8 cellular contexts compared by ENCODE assay signal in the genomic region with DNA sequence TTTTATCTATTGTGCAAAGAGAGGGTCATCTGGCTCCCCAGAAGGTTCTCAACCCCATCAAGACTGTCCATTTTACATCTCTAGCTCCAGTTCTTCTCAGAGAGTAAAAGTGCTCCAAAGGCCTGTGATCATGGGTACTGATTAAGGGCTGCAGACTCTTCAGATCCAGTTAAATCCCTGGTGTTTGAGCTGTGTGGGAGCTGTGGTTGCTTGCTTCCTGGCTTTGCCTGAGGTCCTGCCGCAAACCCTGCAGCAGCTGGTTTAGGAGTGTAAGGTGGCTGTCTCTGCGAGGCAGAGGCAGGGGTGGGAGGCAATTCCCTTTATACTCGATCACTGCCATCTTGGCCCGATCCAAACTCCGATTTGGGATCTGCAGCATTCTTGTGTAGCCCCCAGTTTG. TPM values are rescaled to one million over a fixed set of nuclear protein-coding genes. Genes with fewer than 3 reads are reported as not detected.
A peak's percentile ranks its signal among the peaks of the same experiment; 100 is the strongest.
DNase-seq lines count a peak whose midpoint lies in the region; ATAC-seq lines count a peak whose summit lies in the region.

No MANE protein-coding gene starts in this region.

- no peaks in the 10 kb centered on the region for H3K27me3 ChIP-seq in CD4-positive, CD25-positive, alpha-beta regulatory T cell (ENCODE audit: control insufficient read depth, insufficient read depth, low read length)

- peak overlapping the region; percentile 52 for H3K27ac ChIP-seq in CD4-positive, CD25-positive, alpha-beta regulatory T cell (ENCODE audit: insufficient read depth, low read length, poor library complexity, severe bottlenecking)

- intact Hi-C loops in posterior vena cava (cut with DNase I): loop anchor here (5.0 to 10.0 kb wide), 2 partner anchors 70 to 147 kb away; partner anchors contain the start of gene TAF10 (in 1 of the 2)

- H3K27me3 Mint-ChIP-seq in CD4-positive, CD25-positive, alpha-beta regulatory T cell: no peaks in the 10 kb centered on the region
- no peaks in the 10 kb centered on the region for H3K27me3 Mint-ChIP-seq in central memory CD8-positive, alpha-beta T cell
- no peaks in the 10 kb centered on the region for H3K27me3 Mint-ChIP-seq in natural killer cell treated with Interleukin-12 subunit alpha and Interleukin-12 subunit beta and Interleukin-15 and Interleukin-18, amount 100 ng/mL, for 72 hours

- H3K9me3 ChIP-seq in CD4-positive, CD25-positive, alpha-beta regulatory T cell (ENCODE audit: control insufficient read depth in 2 of 2, low read length in 2 of 2): no peaks in the 10 kb centered on the region

- H3K4me3 ChIP-seq in CD4-positive, CD25-positive, alpha-beta regulatory T cell (ENCODE audit: low read depth, low read length): peak overlapping the region; percentile 97

- peaks cover 10 to 48% (median 31%) of the 10 kb centered on the region in 4 donors for H3K4me1 Mint-ChIP-seq in CD4-positive, CD25-positive, alpha-beta regulatory T cell
- peaks cover 47% of the 10 kb centered on the region for H3K4me1 Mint-ChIP-seq in central memory CD8-positive, alpha-beta T cell
- peaks cover 18 to 37% of the 10 kb centered on the region in 2 donors for H3K4me1 Mint-ChIP-seq in natural killer cell treated with Interleukin-12 subunit alpha and Interleukin-12 subunit beta and Interleukin-15 and Interleukin-18, amount 100 ng/mL, for 72 hours (ENCODE audit: low read depth in 2 of 2)

- H3K36me3 ChIP-seq in CD4-positive, CD25-positive, alpha-beta regulatory T cell (ENCODE audit: control insufficient read depth, insufficient read depth, low read length): peaks cover 12% of the 10 kb centered on the region

- peaks cover 18% of the 10 kb centered on the region for H3K4me1 ChIP-seq in CD4-positive, CD25-positive, alpha-beta regulatory T cell (ENCODE audit: control insufficient read depth, insufficient read depth, low read length, poor library complexity, severe bottlenecking)

- DNase-seq in CD4-positive, CD25-positive, alpha-beta regulatory T cell: no peak
- DNase-seq in KBM-7 (peak; percentile 43), NOMO-1 treated with DMSO at 0.1 percent for 48 hours (lab: John Stamatoyannopoulos, UW; ENCODE audit: unreplicated experiment) (no peak), posterior vena cava (ENCODE audit: low spot score) (no peak), DMS79 (lab: John Stamatoyannopoulos, UW) (no peak), NCI-H1694 (lab: John Stamatoyannopoulos, UW) (no peak)
- no peak for DNase-seq in central memory CD8-positive, alpha-beta T cell (ENCODE audit: low spot score in 2 of 2)
- DNase-seq in natural killer cell treated with Interleukin-12 subunit alpha and Interleukin-12 subunit beta and Interleukin-15 and Interleukin-18, amount 100 ng/mL, for 72 hours (ENCODE audit: low spot score): no peak

- peak overlapping the region; percentile 90 to 99 (median 98) for H3K4me3 Mint-ChIP-seq in CD4-positive, CD25-positive, alpha-beta regulatory T cell
- peak overlapping the region; percentile 99 for H3K4me3 Mint-ChIP-seq in central memory CD8-positive, alpha-beta T cell
- H3K4me3 Mint-ChIP-seq in natural killer cell treated with Interleukin-12 subunit alpha and Interleukin-12 subunit beta and Interleukin-15 and Interleukin-18, amount 100 ng/mL, for 72 hours: peak overlapping the region; percentile 97

- peaks cover 0 to 2% (median 0%) of the 10 kb centered on the region in 7 donors for H3K9me3 Mint-ChIP-seq in CD4-positive, CD25-positive, alpha-beta regulatory T cell
- H3K9me3 Mint-ChIP-seq in central memory CD8-positive, alpha-beta T cell: no peaks in the 10 kb centered on the region
- H3K9me3 Mint-ChIP-seq in natural killer cell treated with Interleukin-12 subunit alpha and Interleukin-12 subunit beta and Interleukin-15 and Interleukin-18, amount 100 ng/mL, for 72 hours: no peaks in the 10 kb centered on the region

- peaks cover 10% of the 10 kb centered on the region for H3K36me3 Mint-ChIP-seq in CD4-positive, CD25-positive, alpha-beta regulatory T cell
- H3K36me3 Mint-ChIP-seq in central memory CD8-positive, alpha-beta T cell (ENCODE audit: insufficient read depth): peaks cover 30% of the 10 kb centered on the region
- H3K36me3 Mint-ChIP-seq in natural killer cell treated with Interleukin-12 subunit alpha and Interleukin-12 subunit beta and Interleukin-15 and Interleukin-18, amount 100 ng/mL, for 72 hours: peaks cover 10% of the 10 kb centered on the region

- no peak for ATAC-seq in CD4-positive, CD25-positive, alpha-beta regulatory T cell (ENCODE audit: low read depth in 2 of 2)
- ATAC-seq in central memory CD8-positive, alpha-beta T cell (replicated peaks; ENCODE audit: extremely low read depth, poor library complexity, severe bottlenecking): no peak
- no peak for ATAC-seq in natural killer cell treated with Interleukin-12 subunit alpha and Interleukin-12 subunit beta and Interleukin-15 and Interleukin-18, amount 100 ng/mL, for 72 hours

- H3K27ac Mint-ChIP-seq in CD4-positive, CD25-positive, alpha-beta regulatory T cell: peak overlapping the region in 2 of 3 donors; percentile 95 to 99
- H3K27ac Mint-ChIP-seq in central memory CD8-positive, alpha-beta T cell (ENCODE audit: low read depth): no peak overlapping the region
- peak overlapping the region; percentile 94 to 98 for H3K27ac Mint-ChIP-seq in natural killer cell treated with Interleukin-12 subunit alpha and Interleukin-12 subunit beta and Interleukin-15 and Interleukin-18, amount 100 ng/mL, for 72 hours

- in situ Hi-C loops in KBM-7 (cut with MboI; ENCODE audit: low pct_unique_long_range_greater_than_20kb, low sequenced_read_pairs): no loop called here

RNA-seq across cellular contexts. Expression of gene MRPL17, which starts 1.2 kb away (rescaled TPM):
- total RNA-seq in CD4-positive, CD25-positive, alpha-beta regulatory T cell: 10.0 TPM
- 10 to 100 TPM; 18.5 to 35.5 (median 25.1) TPM for polyA plus RNA-seq in CD4-positive, CD25-positive, alpha-beta regulatory T cell
- total RNA-seq in natural killer cell treated with Interleukin-12 subunit alpha and Interleukin-12 subunit beta and Interleukin-15 and Interleukin-18, amount 100 ng/mL, for 72 hours: 10 to 100 TPM; 69.1 to 70.1 TPM
- 10 to 100 TPM; 25.6 to 28.2 TPM for total RNA-seq in posterior vena cava

RNA-seq across cellular contexts. Expression of gene DCHS1, which starts 26.3 kb away (rescaled TPM):
- 2.4 TPM for total RNA-seq in CD4-positive, CD25-positive, alpha-beta regulatory T cell
- 1 to 10 TPM in 2 of 4 donors, under 1 TPM in 2; 0.49 to 1.6 (median 1.0) TPM for polyA plus RNA-seq in CD4-positive, CD25-positive, alpha-beta regulatory T cell
- total RNA-seq in natural killer cell treated with Interleukin-12 subunit alpha and Interleukin-12 subunit beta and Interleukin-15 and Interleukin-18, amount 100 ng/mL, for 72 hours: 1 to 10 TPM in 1 of 2 donors, under 1 TPM in 1; 0.73 to 1.6 TPM
- 10 to 100 TPM; 28.9 to 42.3 TPM for total RNA-seq in posterior vena cava
